Comparison of ENCODE assay signal across 10 cellular contexts in the genomic region with DNA sequence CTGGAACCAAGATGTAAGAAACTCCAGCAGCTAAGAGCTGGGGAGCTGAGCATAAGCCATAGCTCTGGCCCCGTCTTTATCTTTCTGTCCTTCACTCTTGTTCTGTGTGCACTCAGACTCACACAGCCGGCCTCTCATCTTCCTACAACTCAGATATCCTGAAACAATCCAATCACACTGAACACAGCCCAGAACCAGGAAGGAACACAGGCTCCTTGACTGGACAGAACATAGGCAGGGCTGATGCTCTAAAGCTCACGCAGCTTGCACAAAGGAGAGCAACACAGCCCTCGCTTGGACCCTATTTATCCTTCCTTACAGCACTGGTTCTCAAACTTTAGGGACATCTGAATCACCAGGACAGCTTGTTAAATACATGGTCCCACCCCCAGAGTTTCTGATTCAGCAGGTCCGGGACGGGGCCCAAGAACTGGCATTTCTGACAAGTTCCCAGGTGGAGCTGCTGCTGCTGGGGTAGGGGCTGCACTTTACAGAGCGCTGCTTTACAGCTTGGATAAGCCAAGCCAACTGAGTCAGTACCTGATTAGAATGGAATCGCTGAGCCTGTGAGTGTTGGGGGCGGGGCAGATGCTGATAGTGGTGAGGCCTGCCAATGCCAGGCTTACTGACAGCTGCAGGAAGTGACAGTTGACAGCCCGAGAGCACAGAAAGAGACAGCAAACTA.
DNase-seq lines count a peak whose midpoint lies in the region; ATAC-seq and FAIRE-seq lines count a peak whose summit lies in the region.
"Had no signal": no experiment of that assay in that cellular context is flagged by ENCODE, and none has a peak within 500 bp of the region (broad histone marks: within the 10 kb centered on the region; RNA-seq: fewer than 3 reads in every experiment).

No MANE protein-coding gene starts in this region.

- peak; percentile 58 to 71 for ATAC-seq in activated T-cell treated with anti-CD3 and anti-CD28 coated beads, Interleukin-2, amount 50 U/mL, for 72 hours (replicated peaks in 1 of 2)
- no peak for ATAC-seq in HG03025 (IDR thresholded peaks at IDR 0.05; ENCODE audit: low FRiP score, unreplicated experiment)

- peaks cover 14% of the 10 kb centered on the region for H3K27me3 ChIP-seq in MG63

- no peaks in the 10 kb centered on the region for H3K36me3 Mint-ChIP-seq in activated T-cell treated with anti-CD3 and anti-CD28 coated beads, Interleukin-2, amount 50 U/mL, for 72 hours (ENCODE audit: insufficient read depth in 2 of 2)
- H3K36me3 Mint-ChIP-seq: mesothelial cell of epicardium had no signal

- no peaks in the 10 kb centered on the region for H3K36me3 ChIP-seq in MG63

- no peaks in the 10 kb centered on the region; the same call in none of the 2 replicates for H3K9me3 ChIP-seq in MG63

- peaks cover 22% of the 10 kb centered on the region for H3K4me1 Mint-ChIP-seq in activated T-cell treated with anti-CD3 and anti-CD28 coated beads, Interleukin-2, amount 50 U/mL, for 72 hours (ENCODE audit: low read depth)
- H3K4me1 Mint-ChIP-seq: mesothelial cell of epicardium had no signal

- H3K9me3 Mint-ChIP-seq in activated T-cell treated with anti-CD3 and anti-CD28 coated beads, Interleukin-2, amount 50 U/mL, for 72 hours: peaks cover 0 to 1% of the 10 kb centered on the region in 2 donors
- H3K9me3 Mint-ChIP-seq: mesothelial cell of epicardium had no signal

- no peak overlapping the region for H3K27ac Mint-ChIP-seq in activated T-cell treated with anti-CD3 and anti-CD28 coated beads, Interleukin-2, amount 50 U/mL, for 72 hours
- H3K27ac Mint-ChIP-seq: mesothelial cell of epicardium had no signal

- H3K27me3 Mint-ChIP-seq in activated T-cell treated with anti-CD3 and anti-CD28 coated beads, Interleukin-2, amount 50 U/mL, for 72 hours (ENCODE audit: low read depth): peaks cover 31% of the 10 kb centered on the region

- no peak for FAIRE-seq in frontal cortex (lab: Jason Lieb, UNC)

- H3K4me3 ChIP-seq in MG63: no peak overlapping the region

- DNase-seq in DMS53 (lab: John Stamatoyannopoulos, UW): peak; percentile 18
- DNase-seq in MG63: peak; percentile 11
- DNase-seq in activated T-cell treated with anti-CD3 and anti-CD28 coated beads, Interleukin-2, amount 50 U/mL, for 72 hours: peak; percentile 28 to 40
- peak; percentile 62 for DNase-seq in myocyte (ENCODE audit: low read depth)
- DNase-seq in frontal cortex (ENCODE audit: low spot score in 2 of 2): no peak
- no peak for DNase-seq in EL
- no peak for DNase-seq in 8988T
- DNase-seq: OCI-M1 had no signal

- H3K4me3 Mint-ChIP-seq in activated T-cell treated with anti-CD3 and anti-CD28 coated beads, Interleukin-2, amount 50 U/mL, for 72 hours: no peak overlapping the region
- H3K4me3 Mint-ChIP-seq: mesothelial cell of epicardium had no signal

Comparison
In these comparisons a context has a peak if more than half of its experiments do, and no peak if none do; other contexts are left out.
1. DNase-seq: peak in DMS53 (single experiment), MG63 (single experiment), activated T-cell treated with anti-CD3 and anti-CD28 coated beads, Interleukin-2, amount 50 U/mL, for 72 hours (2 of 2) and myocyte (single experiment); none in frontal cortex (0 of 2), EL (single experiment) and 8988T (single experiment).